Comparison of ENCODE assay signal across 8 cellular contexts in genomic region chr6:25279748-25280616, GRCh38. TPM values are rescaled to one million over a fixed set of nuclear protein-coding genes. Genes with fewer than 3 reads are reported as not detected.
DNase-seq lines count a peak whose midpoint lies in the region; ATAC-seq and TF ChIP-seq lines count a peak whose summit lies in the region.

No MANE protein-coding gene starts in this region.

- ATAC-seq in HG03159 (IDR thresholded peaks at IDR 0.05; ENCODE audit: unreplicated experiment) (peak; percentile 18), activated B cell treated with CpG ODN at 0.5 μM for 24 hours (ENCODE audit: low read depth) (peak; percentile 8), upper lobe of left lung (ENCODE audit: low FRiP score in 2 of 2) (peak; percentile 7 to 22), GM18498 (IDR thresholded peaks at IDR 0.05; ENCODE audit: unreplicated experiment) (no peak)
- peak; percentile 16 for ATAC-seq in effector memory CD8-positive, alpha-beta T cell (replicated peaks)

- H3K4me1 Mint-ChIP-seq in activated B cell treated with CpG ODN at 0.5 μM for 24 hours = peaks cover 34% of the 10 kb centered on the region
- peaks cover 15 to 16% of the 10 kb centered on the region in 2 donors for H3K4me1 Mint-ChIP-seq in effector memory CD8-positive, alpha-beta T cell (ENCODE audit: low read depth in 2 of 2)

- 3 to 4% methylated on average over 22 to 33 of the region's 38 CpGs for WGBS in upper lobe of left lung, 2 donors

- H3K9me3 ChIP-seq in muscle layer of colon (ENCODE audit: low read length) (no peaks in the 10 kb centered on the region), upper lobe of left lung (no peaks in the 10 kb centered on the region)

- no peaks in the 10 kb centered on the region for H3K27me3 ChIP-seq in muscle layer of colon (ENCODE audit: control insufficient read depth in 1 of 2, insufficient read depth in 2 of 2, low read length in 2 of 2)
- H3K27me3 ChIP-seq in upper lobe of left lung = no peaks in the 10 kb centered on the region

- no peaks in the 10 kb centered on the region for H3K27me3 Mint-ChIP-seq in activated B cell treated with CpG ODN at 0.5 μM for 24 hours
- H3K27me3 Mint-ChIP-seq in effector memory CD8-positive, alpha-beta T cell = peaks cover 0 to 16% of the 10 kb centered on the region in 2 donors

- CTCF ChIA-PET in activated B cell treated with CpG ODN at 0.5 μM for 24 hours (lab: Charles Lee) = interaction anchor here (0.7 to 4.9 kb wide), 18 partner anchors 7 to 277 kb away, joined by 3 to 121 read pairs (median 4); no protein-coding TSS in a partner anchor

- no peaks in the 10 kb centered on the region for H3K36me3 ChIP-seq in muscle layer of colon (ENCODE audit: insufficient read depth, low read length)
- H3K36me3 ChIP-seq in upper lobe of left lung = no peaks in the 10 kb centered on the region

- H3K27ac ChIP-seq in muscle layer of colon (ENCODE audit: low read depth, low read length) (peak overlapping the region; percentile 56), upper lobe of left lung (peak overlapping the region; percentile 69 to 86 (median 74))

- TF ChIP-seq EP300 in upper lobe of left lung (IDR thresholded peaks at IDR 0.05) = no peak

- DNase-seq in ELR (ENCODE audit: low read depth) (peak; percentile 2), activated B cell treated with CpG ODN at 0.5 μM for 24 hours (peak; percentile 21), upper lobe of left lung (peak; percentile 22 to 40), dedifferentiated amniotic fluid mesenchymal stem cell (ENCODE audit: extremely low spot score) (no peak)
- DNase-seq in effector memory CD8-positive, alpha-beta T cell = no peak

- H3K4me3 ChIP-seq in muscle layer of colon (ENCODE audit: low read depth in 1 of 2, low read length in 2 of 2) (peak overlapping the region; percentile 54 to 93), upper lobe of left lung (peak overlapping the region; percentile 55 to 79 (median 69))

- POLR2A ChIA-PET in activated B cell treated with CpG ODN at 0.5 μM for 24 hours (lab: Charles Lee) = interaction anchor here (0.5 to 3.3 kb wide), 13 partner anchors 14 to 759 kb away, joined by 3 to 15 read pairs (median 5); no protein-coding TSS in a partner anchor

- H3K9me3 Mint-ChIP-seq in activated B cell treated with CpG ODN at 0.5 μM for 24 hours = no peaks in the 10 kb centered on the region
- H3K9me3 Mint-ChIP-seq in effector memory CD8-positive, alpha-beta T cell = no peaks in the 10 kb centered on the region

- H3K4me1 ChIP-seq in muscle layer of colon (ENCODE audit: insufficient read depth, low read length) (peaks cover 15% of the 10 kb centered on the region), upper lobe of left lung (peaks cover 4 to 26% (median 11%) of the 10 kb centered on the region in 4 donors)

- peak overlapping the region; percentile 87 for H3K4me3 Mint-ChIP-seq in activated B cell treated with CpG ODN at 0.5 μM for 24 hours
- H3K4me3 Mint-ChIP-seq in effector memory CD8-positive, alpha-beta T cell = peak overlapping the region; percentile 79 to 89

- peak in 1 of 4 donors; percentile 18 for TF ChIP-seq POLR2A in upper lobe of left lung (IDR thresholded peaks at IDR 0.05)

- peaks cover under 1% of the 10 kb centered on the region for H3K36me3 Mint-ChIP-seq in activated B cell treated with CpG ODN at 0.5 μM for 24 hours (ENCODE audit: low read depth)
- H3K36me3 Mint-ChIP-seq in effector memory CD8-positive, alpha-beta T cell (ENCODE audit: insufficient read depth) = peaks cover 6% of the 10 kb centered on the region

- TF ChIP-seq CTCF in activated B cell treated with CpG ODN at 0.5 μM for 24 hours (IDR thresholded peaks at IDR 0.05) = no peak
- TF ChIP-seq CTCF in upper lobe of left lung (IDR thresholded peaks at IDR 0.05) = no peak

- H3K27ac Mint-ChIP-seq in activated B cell treated with CpG ODN at 0.5 μM for 24 hours = peak overlapping the region; percentile 41
- H3K27ac Mint-ChIP-seq in effector memory CD8-positive, alpha-beta T cell = peak overlapping the region; percentile 27 to 63

- no peak overlapping the region for H3K9ac ChIP-seq in muscle layer of colon (ENCODE audit: low read length)

- intact Hi-C loops in activated B cell treated with CpG ODN at 0.5 μM for 24 hours (cut with micrococcal nuclease) = loop anchor here (1.0 to 5.0 kb wide), 4 partner anchors 21 to 682 kb away; partner anchors contain the start of gene TRIM38

RNA-seq across cellular contexts. Expression of gene CARMIL1, which starts 0.8 kb away (rescaled TPM):
- total RNA-seq in activated B cell treated with CpG ODN at 0.5 μM for 24 hours (3.4 and 3.6 TPM in 2 replicates), upper lobe of left lung (10 to 100 TPM; 19.8 to 78.6 (median 44.9) TPM)

Comparison
In these comparisons a context has a peak if more than half of its experiments do, and no peak if none do; other contexts are left out.
1. DNase-seq: peak in ELR (single experiment), activated B cell treated with CpG ODN at 0.5 μM for 24 hours (single experiment) and upper lobe of left lung (2 of 2); none in effector memory CD8-positive, alpha-beta T cell (0 of 3) and dedifferentiated amniotic fluid mesenchymal stem cell (single experiment).